Comparison of ENCODE assay signal across 9 cellular contexts in genomic region chr4:173013232-173013932, GRCh38.
DNase-seq lines count a peak whose midpoint lies in the region; ATAC-seq and TF ChIP-seq lines count a peak whose summit lies in the region.
"Had no signal": no experiment of that assay in that cellular context is flagged by ENCODE, and none has a peak within 500 bp of the region (broad histone marks: within the 10 kb centered on the region; RNA-seq: fewer than 3 reads in every experiment).

No MANE protein-coding gene starts in this region.

- no peak overlapping the region for H3K4me2 ChIP-seq in mesenchymal stem cell (ENCODE audit: low read length, poor library complexity, severe bottlenecking)

- H2BK12ac ChIP-seq in mesenchymal stem cell (ENCODE audit: low read length in 2 of 2), result no peak overlapping the region

- no peaks in the 10 kb centered on the region for H3K36me3 Mint-ChIP-seq in CD8-positive, alpha-beta T cell

- H3K14ac ChIP-seq in mesenchymal stem cell (ENCODE audit: low read length in 2 of 2), result no peak overlapping the region

- no peak overlapping the region for H4K91ac ChIP-seq in mesenchymal stem cell (ENCODE audit: low read length)

- peaks cover 3% of the 10 kb centered on the region for H3K79me1 ChIP-seq in mesenchymal stem cell (replicated peaks; ENCODE audit: low read length, poor library complexity, severe bottlenecking)

- H3K27me3 Mint-ChIP-seq in CD8-positive, alpha-beta T cell (ENCODE audit: low read depth), result peaks cover 3% of the 10 kb centered on the region
- H3K27me3 Mint-ChIP-seq in stimulated activated naive CD8-positive, alpha-beta T cell treated with anti-CD3 and anti-CD28 coated beads, Interleukin-15, amount 100 ng/mL, for 72 hours, result no peaks in the 10 kb centered on the region

- intact Hi-C loops in CD8-positive, alpha-beta T cell (cut with DNase I, micrococcal nuclease), result loop anchor here (1.0 to 10.0 kb wide), 6 partner anchors 155 to 1144 kb away; partner anchors contain the start of gene GALNT7 (in 1 of the 2)
- intact Hi-C loops in dorsolateral prefrontal cortex (cut with DNase I), result loop anchor here in 1 of 2 donors (2.0 to 10.0 kb wide), 3 partner anchors 245 to 481 kb away; no protein-coding TSS in a partner anchor

- H3K4ac ChIP-seq in mesenchymal stem cell (ENCODE audit: low read depth in 1 of 2, low read length in 2 of 2), result no peak overlapping the region

- H3K9me3 ChIP-seq in CD8-positive, alpha-beta T cell (ENCODE audit: low read length), result no peaks in the 10 kb centered on the region
- H3K9me3 ChIP-seq in mesenchymal stem cell (ENCODE audit: control insufficient read depth, low read length), result no peaks in the 10 kb centered on the region

- POLR2A ChIA-PET in CD8-positive, alpha-beta T cell (lab: Charles Lee), result no interaction called here

- no peaks in the 10 kb centered on the region for H3K36me3 ChIP-seq in CD8-positive, alpha-beta T cell (ENCODE audit: insufficient read depth, low read length)
- H3K36me3 ChIP-seq in mesenchymal stem cell (ENCODE audit: control insufficient read depth in 1 of 2, insufficient read depth in 2 of 2, low read depth in 1 of 2, low read length in 2 of 2), result no peaks in the 10 kb centered on the region

- no peaks in the 10 kb centered on the region for H3K9me3 Mint-ChIP-seq in CD8-positive, alpha-beta T cell
- H3K9me3 Mint-ChIP-seq in stimulated activated naive CD8-positive, alpha-beta T cell treated with anti-CD3 and anti-CD28 coated beads, Interleukin-15, amount 100 ng/mL, for 72 hours, result no peaks in the 10 kb centered on the region
- H3K9me3 Mint-ChIP-seq: T-helper 1 cell treated with Interleukin-12 subunit alpha and Interleukin-12 subunit beta and Interleukin-4 antibody, amounts not matched to agents 30 μg/mL and 1 μg/mL, for 36 hours had no signal

- CTCF ChIA-PET in CD8-positive, alpha-beta T cell (lab: Charles Lee), result interaction anchor here (0.7 to 3.5 kb wide), 53 partner anchors 9 to 481 kb away, joined by 3 to 71 read pairs (median 4); partner anchors contain the start of gene HMGB2

- H2AFZ ChIP-seq in mesenchymal stem cell (ENCODE audit: low read depth, low read length), result no peak overlapping the region

- H2AK5ac ChIP-seq in mesenchymal stem cell (ENCODE audit: low read length, severe bottlenecking), result peak overlapping the region; percentile 94

- H3K4me3 Mint-ChIP-seq in CD8-positive, alpha-beta T cell, result no peak overlapping the region
- H3K4me3 Mint-ChIP-seq in stimulated activated naive CD8-positive, alpha-beta T cell treated with anti-CD3 and anti-CD28 coated beads, Interleukin-15, amount 100 ng/mL, for 72 hours, result no peak overlapping the region
- H3K4me3 Mint-ChIP-seq: T-helper 1 cell treated with Interleukin-12 subunit alpha and Interleukin-12 subunit beta and Interleukin-4 antibody, amounts not matched to agents 30 μg/mL and 1 μg/mL, for 36 hours had no signal

- no peak overlapping the region for H3K27ac ChIP-seq in CD8-positive, alpha-beta T cell (ENCODE audit: low read depth, low read length)
- peak overlapping the region in 4 of 59 donors; percentile 22 to 75 (median 26) for H3K27ac ChIP-seq in dorsolateral prefrontal cortex
- no peak overlapping the region for H3K27ac ChIP-seq in mesenchymal stem cell (ENCODE audit: low read length, poor library complexity, severe bottlenecking)

- H3K9ac ChIP-seq in mesenchymal stem cell (ENCODE audit: low read length), result peak overlapping the region; percentile 72

- no peaks in the 10 kb centered on the region for H3K27me3 ChIP-seq in CD8-positive, alpha-beta T cell (ENCODE audit: insufficient read depth, low read length)
- H3K27me3 ChIP-seq in dorsolateral prefrontal cortex (no peaks in the 10 kb centered on the region), mesenchymal stem cell (ENCODE audit: control insufficient read depth in 1 of 2, insufficient read depth in 1 of 2, low read length in 2 of 2) (no peaks in the 10 kb centered on the region)

- no peaks in the 10 kb centered on the region for H3K4me1 Mint-ChIP-seq in CD8-positive, alpha-beta T cell (ENCODE audit: low read depth)
- H3K4me1 Mint-ChIP-seq in stimulated activated naive CD8-positive, alpha-beta T cell treated with anti-CD3 and anti-CD28 coated beads, Interleukin-15, amount 100 ng/mL, for 72 hours, result no peaks in the 10 kb centered on the region

- no peak overlapping the region for H3K27ac Mint-ChIP-seq in CD8-positive, alpha-beta T cell
- no peak overlapping the region for H3K27ac Mint-ChIP-seq in stimulated activated naive CD8-positive, alpha-beta T cell treated with anti-CD3 and anti-CD28 coated beads, Interleukin-15, amount 100 ng/mL, for 72 hours
- H3K27ac Mint-ChIP-seq: T-helper 1 cell treated with Interleukin-12 subunit alpha and Interleukin-12 subunit beta and Interleukin-4 antibody, amounts not matched to agents 30 μg/mL and 1 μg/mL, for 36 hours had no signal

- H3K18ac ChIP-seq in mesenchymal stem cell (ENCODE audit: low read depth in 1 of 2, low read length in 2 of 2), result no peak overlapping the region

- peak in 6 of 7 experiments; percentile 20 to 63 (median 50) for DNase-seq in CD8-positive, alpha-beta T cell
- peak; percentile 51 for DNase-seq in GM20000 (ENCODE audit: low spot score)
- peak; percentile 8 for DNase-seq in NCI-H1092 (lab: John Stamatoyannopoulos, UW)
- DNase-seq in activated CD4-positive, alpha-beta T cell treated with anti-CD3 and anti-CD28 coated beads for 24 hours (ENCODE audit: low read depth in 2 of 2), result peak; percentile 19 to 42
- peak in 2 of 10 donors; percentile 51 to 59 for DNase-seq in dorsolateral prefrontal cortex
- DNase-seq in mesenchymal stem cell, result peak; percentile 64
- DNase-seq in stimulated activated naive CD8-positive, alpha-beta T cell treated with anti-CD3 and anti-CD28 coated beads, Interleukin-15, amount 100 ng/mL, for 72 hours, result peak; percentile 39 to 47
- no peak for DNase-seq in GDM1 (lab: John Stamatoyannopoulos, UW)

- no peak overlapping the region for H2BK5ac ChIP-seq in mesenchymal stem cell (ENCODE audit: low read depth, low read length, poor library complexity, severe bottlenecking)

- H4K8ac ChIP-seq in mesenchymal stem cell (ENCODE audit: low read length), result no peak overlapping the region

- peak; percentile 76 for TF ChIP-seq CTCF in CD8-positive, alpha-beta T cell (IDR thresholded peaks at IDR 0.05)
- TF ChIP-seq CTCF in GM20000 (IDR thresholded peaks at IDR 0.05; ENCODE audit: extremely low read depth, missing control alignments) (peak; percentile 53), dorsolateral prefrontal cortex (IDR thresholded peaks at IDR 0.05 in 54 of 56, conservative IDR thresholded peaks at IDR 0.05 in 2 of 56; ENCODE audit: low read depth in 1 of 56, partially characterized antibody in 56 of 56) (peak; percentile 62 to 88 (median 77))

- 9% methylated on average over 5 of the region's 6 CpGs for WGBS in mesenchymal stem cell

- no peak overlapping the region for H2BK15ac ChIP-seq in mesenchymal stem cell (ENCODE audit: low read depth, poor library complexity, severe bottlenecking)

- no peaks in the 10 kb centered on the region for H3K4me1 ChIP-seq in CD8-positive, alpha-beta T cell (ENCODE audit: insufficient read depth, low read length)
- peaks cover 6% of the 10 kb centered on the region for H3K4me1 ChIP-seq in mesenchymal stem cell (ENCODE audit: control insufficient read depth, insufficient read depth, low read depth, low read length)

- no peak overlapping the region for H3K23ac ChIP-seq in mesenchymal stem cell (ENCODE audit: low read length in 2 of 2)

- H2BK120ac ChIP-seq in mesenchymal stem cell (ENCODE audit: low read depth, low read length), result no peak overlapping the region

- peak; percentile 63 for ATAC-seq in CD8-positive, alpha-beta T cell
- peak; percentile 39 for ATAC-seq in stimulated activated naive CD8-positive, alpha-beta T cell treated with anti-CD3 and anti-CD28 coated beads, Interleukin-15, amount 100 ng/mL, for 72 hours

- no peak overlapping the region for H3K4me3 ChIP-seq in CD8-positive, alpha-beta T cell (ENCODE audit: low read depth, low read length)
- no peak overlapping the region for H3K4me3 ChIP-seq in dorsolateral prefrontal cortex
- peak overlapping the region in 1 of 2 experiments; percentile 21 for H3K4me3 ChIP-seq in mesenchymal stem cell (ENCODE audit: insufficient read depth in 1 of 2, low read depth in 1 of 2, low read length in 2 of 2)
